ENCODE assay signal across 19 cellular contexts in genomic region chr3:126896941-126897340, GRCh38.
DNase-seq lines count a peak whose midpoint lies in the region; ATAC-seq, FAIRE-seq and TF ChIP-seq lines count a peak whose summit lies in the region.
"Had no signal": no experiment of that assay in that cellular context is flagged by ENCODE, and none has a peak within 500 bp of the region (broad histone marks: within the 10 kb centered on the region; RNA-seq: fewer than 3 reads in every experiment).

No MANE protein-coding gene starts in this region.

- no peak overlapping the region for H3K9ac ChIP-seq in neuronal stem cell (ENCODE audit: low read depth, low read length, poor library complexity)
- H3K9ac ChIP-seq: GM23248 had no signal

- peaks cover 6% of the 10 kb centered on the region for H3K36me3 Mint-ChIP-seq in stimulated activated effector memory CD8-positive, alpha-beta T cell treated with anti-CD3 and anti-CD28 coated beads, Interleukin-12 subunit alpha, Interleukin-12 subunit beta, amount 100 ng/mL, for 72 hours
- no peaks in the 10 kb centered on the region for H3K36me3 Mint-ChIP-seq in CD14-positive monocyte
- H3K36me3 Mint-ChIP-seq: CD8-positive, alpha-beta T cell had no signal

- H3K18ac ChIP-seq in neuronal stem cell (ENCODE audit: low read length), result no peak overlapping the region

- no peaks in the 10 kb centered on the region for H3K9me3 Mint-ChIP-seq in stimulated activated effector memory CD8-positive, alpha-beta T cell treated with anti-CD3 and anti-CD28 coated beads, Interleukin-12 subunit alpha, Interleukin-12 subunit beta, amount 100 ng/mL, for 72 hours
- peaks cover 0 to 13% (median 0%) of the 10 kb centered on the region in 7 donors for H3K9me3 Mint-ChIP-seq in CD14-positive monocyte
- H3K9me3 Mint-ChIP-seq: CD4-positive, CD25-positive, alpha-beta regulatory T cell; CD8-positive, alpha-beta T cell had no signal

- POLR2A ChIA-PET in RWPE1 (lab: Yijun Ruan, JAX; ENCODE audit: low non-redundant PET), result no interaction called here

- CTCF ChIA-PET in RWPE1 (lab: Yijun Ruan, JAX), result no interaction called here

- H3K36me3 ChIP-seq in bronchial epithelial cell (ENCODE audit: control insufficient read depth, insufficient read depth, low read length) (no peaks in the 10 kb centered on the region), neuronal stem cell (replicated peaks in 1 of 2; ENCODE audit: control insufficient read depth in 2 of 2, insufficient read depth in 2 of 2, low read length in 2 of 2) (no peaks in the 10 kb centered on the region)

- no peak overlapping the region for H2AFZ ChIP-seq in neuronal stem cell (ENCODE audit: low read length)
- H2AFZ ChIP-seq: GM23248 had no signal

- no peak overlapping the region for H3K23ac ChIP-seq in neuronal stem cell (ENCODE audit: low read depth, low read length, poor library complexity)

- H4K91ac ChIP-seq in neuronal stem cell (ENCODE audit: low read depth, low read length, poor library complexity), result no peak overlapping the region

- H3K79me1 ChIP-seq in neuronal stem cell (ENCODE audit: low read depth, low read length), result no peaks in the 10 kb centered on the region

- peak overlapping the region; percentile 86 for H3K27ac ChIP-seq in RWPE1
- no peak overlapping the region for H3K27ac ChIP-seq in neuronal stem cell (replicated peaks; ENCODE audit: low read length)
- H3K27ac ChIP-seq: GM23248 had no signal

- H3K4me3 Mint-ChIP-seq in stimulated activated effector memory CD8-positive, alpha-beta T cell treated with anti-CD3 and anti-CD28 coated beads, Interleukin-12 subunit alpha, Interleukin-12 subunit beta, amount 100 ng/mL, for 72 hours, result no peak overlapping the region
- peak overlapping the region in 1 of 2 donors; percentile 73 for H3K4me3 Mint-ChIP-seq in CD14-positive monocyte
- H3K4me3 Mint-ChIP-seq: CD4-positive, CD25-positive, alpha-beta regulatory T cell; CD8-positive, alpha-beta T cell had no signal

- no peak overlapping the region for H2AK5ac ChIP-seq in neuronal stem cell (ENCODE audit: low read depth, low read length)

- no peak overlapping the region for H4K8ac ChIP-seq in neuronal stem cell (ENCODE audit: low read depth, low read length)

- FAIRE-seq in bronchial epithelial cell (lab: Jason Lieb, UNC), result peak; percentile 76
- FAIRE-seq: G401.6, GM12892, H1 had no signal

- no peak for TF ChIP-seq CTCF in RWPE1 (conservative IDR thresholded peaks at IDR 0.05; ENCODE audit: low read depth)
- TF ChIP-seq CTCF in bronchial epithelial cell (IDR thresholded peaks at IDR 0.05; ENCODE audit: insufficient read depth, low read length, severe bottlenecking), result no peak
- TF ChIP-seq CTCF in CD14-positive monocyte (IDR thresholded peaks at IDR 0.05), result no peak

- H3K14ac ChIP-seq in neuronal stem cell (ENCODE audit: low read length), result peak overlapping the region; percentile 3

- no peak overlapping the region for H2BK5ac ChIP-seq in neuronal stem cell (ENCODE audit: low read length)

- no peak overlapping the region for H2BK120ac ChIP-seq in neuronal stem cell (ENCODE audit: low read depth, low read length)

- H2BK15ac ChIP-seq in neuronal stem cell (ENCODE audit: low read length), result no peak overlapping the region

- H3K4me3 ChIP-seq in bronchial epithelial cell (ENCODE audit: low read depth, low read length) (no peak overlapping the region), neuronal stem cell (ENCODE audit: low read length in 2 of 2) (no peak overlapping the region)
- H3K4me3 ChIP-seq: GM23248 had no signal

- peaks cover 6% of the 10 kb centered on the region for H3K4me1 Mint-ChIP-seq in stimulated activated effector memory CD8-positive, alpha-beta T cell treated with anti-CD3 and anti-CD28 coated beads, Interleukin-12 subunit alpha, Interleukin-12 subunit beta, amount 100 ng/mL, for 72 hours
- no peaks in the 10 kb centered on the region for H3K4me1 Mint-ChIP-seq in CD14-positive monocyte

- peak overlapping the region; percentile 15 for H3K27ac Mint-ChIP-seq in stimulated activated effector memory CD8-positive, alpha-beta T cell treated with anti-CD3 and anti-CD28 coated beads, Interleukin-12 subunit alpha, Interleukin-12 subunit beta, amount 100 ng/mL, for 72 hours
- H3K27ac Mint-ChIP-seq in CD14-positive monocyte, result no peak overlapping the region
- H3K27ac Mint-ChIP-seq: CD8-positive, alpha-beta T cell had no signal

- WGBS in neuronal stem cell (ENCODE audit: extremely low coverage in 2 of 2, insufficient read length in 2 of 2, insufficient replicate concordance in 1 of 2), 2 donors, result no CpG with 5 or more reads among the region's 6 CpGs

- intact Hi-C loops in CD14-positive monocyte (cut with micrococcal nuclease), result no loop called here

- DNase-seq in RWPE1 (ENCODE audit: low spot score) (no peak), bronchial epithelial cell (ENCODE audit: low read depth) (no peak), neuronal stem cell (ENCODE audit: low spot score) (no peak), CD14-positive monocyte (ENCODE audit: low spot score) (no peak), NCI-H146 treated with DMSO at 0.1 percent for 48 hours (lab: John Stamatoyannopoulos, UW; ENCODE audit: unreplicated experiment) (no peak)
- no peak for DNase-seq in stimulated activated effector memory CD8-positive, alpha-beta T cell treated with anti-CD3 and anti-CD28 coated beads, Interleukin-12 subunit alpha, Interleukin-12 subunit beta, amount 100 ng/mL, for 72 hours (ENCODE audit: low spot score in 2 of 2)
- DNase-seq: C1 segment of cervical spinal cord; Caco-2; CD4-positive, CD25-positive, alpha-beta regulatory T cell; CD8-positive, alpha-beta T cell; DMS153; DND-41; GM23248; H7; HCEC 1CT had no signal

- ATAC-seq in stimulated activated effector memory CD8-positive, alpha-beta T cell treated with anti-CD3 and anti-CD28 coated beads, Interleukin-12 subunit alpha, Interleukin-12 subunit beta, amount 100 ng/mL, for 72 hours, result no peak
- ATAC-seq in GM21381 (IDR thresholded peaks at IDR 0.05; ENCODE audit: unreplicated experiment), result no peak
- ATAC-seq: CD8-positive, alpha-beta T cell had no signal

- no peak overlapping the region for H2BK12ac ChIP-seq in neuronal stem cell (ENCODE audit: low read length)

- H3K9me3 ChIP-seq in neuronal stem cell (replicated peaks in 1 of 2; ENCODE audit: control insufficient read depth in 2 of 2, insufficient read depth in 1 of 2, low read depth in 1 of 2, low read length in 2 of 2), result peaks cover 0 to 2% of the 10 kb centered on the region in 2 donors
- H3K9me3 ChIP-seq: Caco-2 had no signal

- H3K4me2 ChIP-seq in neuronal stem cell (ENCODE audit: insufficient read depth, low read length, poor library complexity, severe bottlenecking), result no peak overlapping the region

- no peak overlapping the region for H3K4ac ChIP-seq in neuronal stem cell (ENCODE audit: low read length)

- no peaks in the 10 kb centered on the region for H3K27me3 ChIP-seq in bronchial epithelial cell (ENCODE audit: control insufficient read depth, insufficient read depth, low read length)
- no peaks in the 10 kb centered on the region for H3K27me3 ChIP-seq in neuronal stem cell (ENCODE audit: control insufficient read depth in 3 of 3, insufficient read depth in 3 of 3, low read depth in 1 of 3, low read length in 3 of 3)

- peaks cover 7 to 75% (median 32%) of the 10 kb centered on the region in 3 donors for H3K27me3 Mint-ChIP-seq in CD14-positive monocyte (ENCODE audit: low read depth in 3 of 3)

- peaks cover 0 to 6% of the 10 kb centered on the region in 2 donors for H3K4me1 ChIP-seq in neuronal stem cell (ENCODE audit: control insufficient read depth in 2 of 2, insufficient read depth in 1 of 2, low read depth in 1 of 2, low read length in 2 of 2)
